ENCODE assay signal across 1 cellular context in the genomic region with DNA sequence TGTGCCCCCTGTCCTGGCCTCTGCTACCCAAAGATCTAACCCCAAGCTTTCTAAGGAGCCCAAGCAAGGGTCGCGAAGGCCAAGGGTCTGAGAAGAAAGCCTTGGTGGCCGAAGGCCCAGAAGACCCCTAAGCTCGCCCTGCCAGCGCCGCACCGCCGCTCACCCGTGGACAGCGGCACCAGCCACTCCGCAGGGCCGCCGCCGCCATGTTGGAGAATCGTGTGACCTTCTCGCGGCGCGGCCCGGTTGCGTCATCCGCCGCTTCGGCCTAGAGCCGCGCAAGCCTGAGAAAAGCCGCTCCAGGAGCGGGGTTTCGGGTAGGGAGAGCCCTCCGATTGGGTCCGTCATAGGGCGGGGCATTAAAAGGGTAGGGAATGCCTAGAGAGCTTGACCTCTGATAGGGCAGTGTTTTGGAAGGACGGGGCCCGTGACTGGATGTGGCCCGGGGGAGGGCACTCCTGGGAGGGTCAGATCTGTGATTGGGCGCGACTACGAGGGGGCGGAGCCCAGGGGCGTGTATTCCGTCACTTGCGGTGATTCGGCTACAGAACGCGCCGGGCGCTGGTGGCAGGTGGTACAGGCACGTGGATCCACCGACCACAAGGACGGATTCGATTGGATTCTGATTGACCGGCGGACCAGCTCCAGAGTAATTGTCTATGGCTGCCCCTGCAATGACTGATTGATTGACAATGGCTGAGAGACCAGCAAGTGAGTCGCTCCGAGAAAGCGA.
TF ChIP-seq lines count a peak whose summit lies in the region.

Gene TIMM44, minus strand, starts transcription at position 223 of the 733 bp plus-strand sequence. Its CDS starts 15 bp downstream, at position 208.

TF ChIP-seq in HepG2, 621 proteins besides CTCF, POLR2A, EP300 and RAD21 (continued from another document and continues in another):
- TF ChIP-seq, protein P1, sequence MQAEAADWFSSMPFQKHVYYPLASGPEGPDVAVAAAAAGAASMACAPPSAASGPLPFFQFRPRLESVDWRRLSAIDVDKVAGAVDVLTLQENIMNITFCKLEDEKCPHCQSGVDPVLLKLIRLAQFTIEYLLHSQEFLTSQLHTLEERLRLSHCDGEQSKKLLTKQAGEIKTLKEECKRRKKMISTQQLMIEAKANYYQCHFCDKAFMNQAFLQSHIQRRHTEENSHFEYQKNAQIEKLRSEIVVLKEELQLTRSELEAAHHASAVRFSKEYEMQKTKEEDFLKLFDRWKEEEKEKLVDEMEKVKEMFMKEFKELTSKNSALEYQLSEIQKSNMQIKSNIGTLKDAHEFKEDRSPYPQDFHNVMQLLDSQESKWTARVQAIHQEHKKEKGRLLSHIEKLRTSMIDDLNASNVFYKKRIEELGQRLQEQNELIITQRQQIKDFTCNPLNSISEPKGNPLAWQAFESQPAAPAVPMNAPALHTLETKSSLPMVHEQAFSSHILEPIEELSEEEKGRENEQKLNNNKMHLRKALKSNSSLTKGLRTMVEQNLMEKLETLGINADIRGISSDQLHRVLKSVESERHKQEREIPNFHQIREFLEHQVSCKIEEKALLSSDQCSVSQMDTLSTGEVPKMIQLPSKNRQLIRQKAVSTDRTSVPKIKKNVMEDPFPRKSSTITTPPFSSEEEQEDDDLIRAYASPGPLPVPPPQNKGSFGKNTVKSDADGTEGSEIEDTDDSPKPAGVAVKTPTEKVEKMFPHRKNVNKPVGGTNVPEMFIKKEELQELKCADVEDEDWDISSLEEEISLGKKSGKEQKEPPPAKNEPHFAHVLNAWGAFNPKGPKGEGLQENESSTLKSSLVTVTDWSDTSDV (CRISPR knock-in tag; IDR thresholded peaks at IDR 0.05): peak; percentile 18; the same call in 1 of the 2 replicates
- TF ChIP-seq PCBP2 (optimal IDR thresholded peaks at IDR 0.05; ENCODE audit: low read depth, low read length, poor library complexity, severe bottlenecking) (no peak), TOPORS (CRISPR knock-in tag; IDR thresholded peaks at IDR 0.05) (peak; percentile 91), RNF2 (conservative IDR thresholded peaks at IDR 0.05; ENCODE audit: low read depth) (peak; percentile 86), IRX3 (CRISPR knock-in tag; IDR thresholded peaks at IDR 0.05; ENCODE audit: borderline replicate concordance, low read depth) (peak; percentile 72; the same call in 1 of the 2 replicates), ATM (IDR thresholded peaks at IDR 0.05; ENCODE audit: borderline replicate concordance) (no peak), MAFF (IDR thresholded peaks at IDR 0.05; ENCODE audit: low read depth, low read length) (no peak), THAP9 (CRISPR knock-in tag; IDR thresholded peaks at IDR 0.05; ENCODE audit: borderline replicate concordance) (peak; percentile 93; the same call in 1 of the 2 replicates), FIP1L1 (IDR thresholded peaks at IDR 0.05; ENCODE audit: borderline replicate concordance, insufficient read depth, low read depth, low read length) (no peak), ZFP36L2 (CRISPR knock-in tag; IDR thresholded peaks at IDR 0.05) (no peak), TFAP4 (IDR thresholded peaks at IDR 0.05; ENCODE audit: borderline replicate concordance, low read depth) (0 out of 2 replicates have a peak, but pooled peaks have one; percentile 7), AHR (CRISPR knock-in tag; IDR thresholded peaks at IDR 0.05) (peak; percentile 75), RARA (CRISPR knock-in tag; IDR thresholded peaks at IDR 0.05) (no peak), ZNF674 (CRISPR knock-in tag; IDR thresholded peaks at IDR 0.05; ENCODE audit: low read depth) (0 out of 2 replicates have a peak, but pooled peaks have one; percentile 47), WIZ (CRISPR knock-in tag; IDR thresholded peaks at IDR 0.05) (no peak), ZBTB25 (CRISPR knock-in tag; IDR thresholded peaks at IDR 0.05) (peak; percentile 75; the same call in 1 of the 2 replicates), HNRNPLL (IDR thresholded peaks at IDR 0.05; ENCODE audit: low read depth, low read length, poor library complexity, severe bottlenecking) (peak; percentile 98), ZNF549 (CRISPR knock-in tag; IDR thresholded peaks at IDR 0.05) (no peak), KLF12 (CRISPR knock-in tag; IDR thresholded peaks at IDR 0.05; ENCODE audit: borderline replicate concordance) (no peak; the same call in none of the 2 replicates), REPIN1 (CRISPR knock-in tag; IDR thresholded peaks at IDR 0.05; ENCODE audit: borderline replicate concordance, low read depth) (peak; percentile 93; the same call in 1 of the 2 replicates), TMF1 (CRISPR knock-in tag; IDR thresholded peaks at IDR 0.05; ENCODE audit: low read depth) (peak; percentile 89), ZNF281 (CRISPR knock-in tag; IDR thresholded peaks at IDR 0.05; ENCODE audit: borderline replicate concordance) (no peak), CENPT (CRISPR knock-in tag; IDR thresholded peaks at IDR 0.05; ENCODE audit: low read depth) (no peak), THAP11 (CRISPR knock-in tag; IDR thresholded peaks at IDR 0.05) (peak; percentile 89), ZNF18 (CRISPR knock-in tag; IDR thresholded peaks at IDR 0.05; ENCODE audit: insufficient replicate concordance) (peak; percentile 67), ZNF124 (CRISPR knock-in tag; IDR thresholded peaks at IDR 0.05) (peak; percentile 58; the same call in 1 of the 2 replicates), ZNF772 (CRISPR knock-in tag; IDR thresholded peaks at IDR 0.05) (peak; percentile 87; the same call in 1 of the 2 replicates), ZNF788 (CRISPR knock-in tag; IDR thresholded peaks at IDR 0.05; ENCODE audit: borderline replicate concordance) (peak; percentile 90; the same call in 1 of the 2 replicates), ZNF703 (CRISPR knock-in tag; IDR thresholded peaks at IDR 0.05; ENCODE audit: borderline replicate concordance) (no peak), JARID2 (CRISPR knock-in tag; IDR thresholded peaks at IDR 0.05; ENCODE audit: insufficient replicate concordance) (no peak), HHEX (CRISPR knock-in tag; IDR thresholded peaks at IDR 0.05) (no peak), KDM2A (CRISPR knock-in tag; IDR thresholded peaks at IDR 0.05; ENCODE audit: borderline replicate concordance, low read depth) (peak; percentile 96)
- TF ChIP-seq, protein P2, sequence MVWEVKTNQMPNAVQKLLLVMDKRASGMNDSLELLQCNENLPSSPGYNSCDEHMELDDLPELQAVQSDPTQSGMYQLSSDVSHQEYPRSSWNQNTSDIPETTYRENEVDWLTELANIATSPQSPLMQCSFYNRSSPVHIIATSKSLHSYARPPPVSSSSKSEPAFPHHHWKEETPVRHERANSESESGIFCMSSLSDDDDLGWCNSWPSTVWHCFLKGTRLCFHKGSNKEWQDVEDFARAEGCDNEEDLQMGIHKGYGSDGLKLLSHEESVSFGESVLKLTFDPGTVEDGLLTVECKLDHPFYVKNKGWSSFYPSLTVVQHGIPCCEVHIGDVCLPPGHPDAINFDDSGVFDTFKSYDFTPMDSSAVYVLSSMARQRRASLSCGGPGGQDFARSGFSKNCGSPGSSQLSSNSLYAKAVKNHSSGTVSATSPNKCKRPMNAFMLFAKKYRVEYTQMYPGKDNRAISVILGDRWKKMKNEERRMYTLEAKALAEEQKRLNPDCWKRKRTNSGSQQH (CRISPR knock-in tag; IDR thresholded peaks at IDR 0.05; ENCODE audit: low read depth): peak; percentile 64; the same call in 1 of the 2 replicates
- TF ChIP-seq, protein P3, sequence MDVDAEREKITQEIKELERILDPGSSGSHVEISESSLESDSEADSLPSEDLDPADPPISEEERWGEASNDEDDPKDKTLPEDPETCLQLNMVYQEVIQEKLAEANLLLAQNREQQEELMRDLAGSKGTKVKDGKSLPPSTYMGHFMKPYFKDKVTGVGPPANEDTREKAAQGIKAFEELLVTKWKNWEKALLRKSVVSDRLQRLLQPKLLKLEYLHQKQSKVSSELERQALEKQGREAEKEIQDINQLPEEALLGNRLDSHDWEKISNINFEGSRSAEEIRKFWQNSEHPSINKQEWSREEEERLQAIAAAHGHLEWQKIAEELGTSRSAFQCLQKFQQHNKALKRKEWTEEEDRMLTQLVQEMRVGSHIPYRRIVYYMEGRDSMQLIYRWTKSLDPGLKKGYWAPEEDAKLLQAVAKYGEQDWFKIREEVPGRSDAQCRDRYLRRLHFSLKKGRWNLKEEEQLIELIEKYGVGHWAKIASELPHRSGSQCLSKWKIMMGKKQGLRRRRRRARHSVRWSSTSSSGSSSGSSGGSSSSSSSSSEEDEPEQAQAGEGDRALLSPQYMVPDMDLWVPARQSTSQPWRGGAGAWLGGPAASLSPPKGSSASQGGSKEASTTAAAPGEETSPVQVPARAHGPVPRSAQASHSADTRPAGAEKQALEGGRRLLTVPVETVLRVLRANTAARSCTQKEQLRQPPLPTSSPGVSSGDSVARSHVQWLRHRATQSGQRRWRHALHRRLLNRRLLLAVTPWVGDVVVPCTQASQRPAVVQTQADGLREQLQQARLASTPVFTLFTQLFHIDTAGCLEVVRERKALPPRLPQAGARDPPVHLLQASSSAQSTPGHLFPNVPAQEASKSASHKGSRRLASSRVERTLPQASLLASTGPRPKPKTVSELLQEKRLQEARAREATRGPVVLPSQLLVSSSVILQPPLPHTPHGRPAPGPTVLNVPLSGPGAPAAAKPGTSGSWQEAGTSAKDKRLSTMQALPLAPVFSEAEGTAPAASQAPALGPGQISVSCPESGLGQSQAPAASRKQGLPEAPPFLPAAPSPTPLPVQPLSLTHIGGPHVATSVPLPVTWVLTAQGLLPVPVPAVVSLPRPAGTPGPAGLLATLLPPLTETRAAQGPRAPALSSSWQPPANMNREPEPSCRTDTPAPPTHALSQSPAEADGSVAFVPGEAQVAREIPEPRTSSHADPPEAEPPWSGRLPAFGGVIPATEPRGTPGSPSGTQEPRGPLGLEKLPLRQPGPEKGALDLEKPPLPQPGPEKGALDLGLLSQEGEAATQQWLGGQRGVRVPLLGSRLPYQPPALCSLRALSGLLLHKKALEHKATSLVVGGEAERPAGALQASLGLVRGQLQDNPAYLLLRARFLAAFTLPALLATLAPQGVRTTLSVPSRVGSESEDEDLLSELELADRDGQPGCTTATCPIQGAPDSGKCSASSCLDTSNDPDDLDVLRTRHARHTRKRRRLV (CRISPR knock-in tag; IDR thresholded peaks at IDR 0.05): peak; percentile 89
